In the genomic region with DNA sequence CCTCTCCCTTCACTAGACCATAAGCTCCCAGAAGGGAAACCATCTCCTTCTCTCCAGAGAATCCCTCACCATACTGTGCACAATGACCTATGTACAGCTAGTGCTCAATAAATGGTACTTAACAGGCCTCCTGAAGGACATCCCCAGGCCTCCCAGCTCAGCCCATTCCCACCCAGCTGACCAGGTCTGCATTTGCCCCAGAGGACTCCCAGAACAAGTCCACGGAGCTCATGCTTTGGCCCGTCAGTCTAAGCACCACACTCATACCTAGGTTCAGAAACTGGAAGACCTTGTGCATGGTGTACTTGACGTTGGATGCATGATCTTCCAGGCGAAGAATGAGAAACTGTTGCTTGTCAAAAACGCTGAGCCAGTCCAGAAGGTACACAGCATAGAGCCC, we compare ENCODE assay signal across 29 cellular contexts.
"Had no signal": no experiment of that assay in that cellular context is flagged by ENCODE, and none has a peak within 500 bp of the region (broad histone marks: within the 10 kb centered on the region; RNA-seq: fewer than 3 reads in every experiment).

No MANE protein-coding gene starts in this region.

- H3K9me3 ChIP-seq: adrenal gland, body of pancreas, colonic mucosa, thyroid gland, upper lobe of right lung had no signal

- H3K27ac ChIP-seq: adrenal gland, body of pancreas, colonic mucosa, thyroid gland, upper lobe of right lung had no signal

- H3K9me3 Mint-ChIP-seq: immature natural killer cell had no signal

- ATAC-seq: activated naive CD4-positive, alpha-beta T cell treated with anti-CD3 and anti-CD28 coated beads, Interleukin-2, amount 50 U/mL, for 72 hours; activated T-cell treated with anti-CD3 and anti-CD28 coated beads, Interleukin-2, amount 50 U/mL, for 72 hours; body of pancreas; heart left ventricle; naive thymus-derived CD4-positive, alpha-beta T cell; sciatic nerve; stimulated activated memory B cell treated with anti-CD40 and anti-IgM and Interleukin-4, amounts not matched to agents 10 μg/mL and 1 μg/mL and 100 μg/mL, for 72 hours; stimulated activated naive CD8-positive, alpha-beta T cell treated with anti-CD3 and anti-CD28 coated beads, Interleukin-15, amount 100 ng/mL, for 72 hours; upper lobe of right lung had no signal

- H3K4me1 ChIP-seq: adrenal gland, body of pancreas, colonic mucosa, thyroid gland, upper lobe of right lung had no signal

- H3K27ac Mint-ChIP-seq: activated CD4-positive, alpha-beta memory T cell treated with anti-CD3 and anti-CD28 coated beads, Interleukin-2, amount 10 ng/mL, durations not matched to agents 7 days and 5 days; activated CD4-positive, alpha-beta T cell treated with anti-CD3 and anti-CD28 coated beads, Interleukin-2, amount 10 ng/mL, durations not matched to agents 7 days and 5 days; activated naive CD4-positive, alpha-beta T cell treated with anti-CD3 and anti-CD28 coated beads, Interleukin-2, amount 50 U/mL, for 72 hours; activated T-cell treated with anti-CD3 and anti-CD28 coated beads, Interleukin-2, amount 50 U/mL, for 72 hours; immature natural killer cell; naive thymus-derived CD4-positive, alpha-beta T cell; stimulated activated memory B cell treated with anti-CD40 and anti-IgM and Interleukin-4, amounts not matched to agents 10 μg/mL and 1 μg/mL and 100 μg/mL, for 72 hours; T-helper 1 cell treated with Interleukin-12 subunit alpha and Interleukin-12 subunit beta and Interleukin-4 antibody, amounts not matched to agents 30 μg/mL and 1 μg/mL, for 36 hours had no signal

- H3K4me3 ChIP-seq: adrenal gland, body of pancreas, colonic mucosa, heart left ventricle, thyroid gland, upper lobe of right lung had no signal

- DNase-seq: activated CD4-positive, alpha-beta memory T cell treated with anti-CD3 and anti-CD28 coated beads, Interleukin-2, amount 10 ng/mL, durations not matched to agents 7 days and 5 days; activated CD4-positive, alpha-beta T cell treated with anti-CD3 and anti-CD28 coated beads, Interleukin-2, amount 10 ng/mL, durations not matched to agents 7 days and 5 days; activated CD4-positive, CD25-positive, alpha-beta regulatory T cell treated with anti-CD3 and anti-CD28 coated beads, Interleukin-2, amount 50 U/mL, for 72 hours; activated naive CD4-positive, alpha-beta T cell; activated T-cell treated with anti-CD3 and anti-CD28 coated beads, Interleukin-2, amount 50 U/mL, for 72 hours; adrenal gland; body of pancreas; colonic mucosa; effector memory CD4-positive, alpha-beta T cell; foreskin fibroblast; hypothalamus; immature natural killer cell; midbrain; naive thymus-derived CD4-positive, alpha-beta T cell; small intestine; stimulated activated CD4-positive, alpha-beta T cell treated with anti-CD3 and anti-CD28 coated beads, Interleukin-1b, Interleukin-23, amount 100 ng/mL, for 48 hours; stimulated activated CD4-positive, alpha-beta T cell treated with anti-CD3 and anti-CD28 coated beads, Interleukin-4, amount 100 ng/mL, for 4 hours; stimulated activated CD8-positive, alpha-beta memory T cell treated with anti-CD3 and anti-CD28 coated beads, Interleukin-4, amount 100 ng/mL, for 48 hours; stimulated activated naive CD8-positive, alpha-beta T cell treated with anti-CD3 and anti-CD28 coated beads, Interleukin-15, amount 100 ng/mL, for 72 hours; T-helper 9 cell; thyroid gland had no signal

- H3K36me3 Mint-ChIP-seq: immature natural killer cell had no signal

- H3K4me1 Mint-ChIP-seq: activated CD4-positive, alpha-beta memory T cell treated with anti-CD3 and anti-CD28 coated beads, Interleukin-2, amount 10 ng/mL, durations not matched to agents 7 days and 5 days; activated CD4-positive, alpha-beta T cell treated with anti-CD3 and anti-CD28 coated beads, Interleukin-2, amount 10 ng/mL, durations not matched to agents 7 days and 5 days; immature natural killer cell; memory B cell; neural crest cell; stimulated activated memory B cell treated with anti-CD40 and anti-IgM and Interleukin-4, amounts not matched to agents 10 μg/mL and 1 μg/mL and 100 μg/mL, for 72 hours; stimulated activated naive CD8-positive, alpha-beta T cell treated with anti-CD3 and anti-CD28 coated beads, Interleukin-15, amount 100 ng/mL, for 72 hours had no signal

- H3K4me3 Mint-ChIP-seq: activated CD4-positive, alpha-beta memory T cell treated with anti-CD3 and anti-CD28 coated beads, Interleukin-2, amount 10 ng/mL, durations not matched to agents 7 days and 5 days; activated CD4-positive, alpha-beta T cell treated with anti-CD3 and anti-CD28 coated beads, Interleukin-2, amount 10 ng/mL, durations not matched to agents 7 days and 5 days; activated T-cell treated with anti-CD3 and anti-CD28 coated beads, Interleukin-2, amount 50 U/mL, for 72 hours; immature natural killer cell; memory B cell; naive thymus-derived CD4-positive, alpha-beta T cell; neural crest cell; stimulated activated memory B cell treated with anti-CD40 and anti-IgM and Interleukin-4, amounts not matched to agents 10 μg/mL and 1 μg/mL and 100 μg/mL, for 72 hours; stimulated activated naive CD8-positive, alpha-beta T cell treated with anti-CD3 and anti-CD28 coated beads, Interleukin-15, amount 100 ng/mL, for 72 hours; T-helper 1 cell treated with Interleukin-12 subunit alpha and Interleukin-12 subunit beta and Interleukin-4 antibody, amounts not matched to agents 30 μg/mL and 1 μg/mL, for 36 hours had no signal

- H3K27me3 ChIP-seq: adrenal gland, body of pancreas, colonic mucosa, heart left ventricle, thyroid gland, upper lobe of right lung had no signal

- H3K27me3 Mint-ChIP-seq: activated CD4-positive, alpha-beta memory T cell treated with anti-CD3 and anti-CD28 coated beads, Interleukin-2, amount 10 ng/mL, durations not matched to agents 7 days and 5 days; activated CD4-positive, alpha-beta T cell treated with anti-CD3 and anti-CD28 coated beads, Interleukin-2, amount 10 ng/mL, durations not matched to agents 7 days and 5 days; memory B cell; stimulated activated memory B cell treated with anti-CD40 and anti-IgM and Interleukin-4, amounts not matched to agents 10 μg/mL and 1 μg/mL and 100 μg/mL, for 72 hours had no signal

- H3K36me3 ChIP-seq: colonic mucosa had no signal
